Comparison of ENCODE assay signal across 11 cellular contexts in genomic region chr16:69412287-69412686, GRCh38.
"Had no signal": no experiment of that assay in that cellular context is flagged by ENCODE, and none has a peak within 500 bp of the region (broad histone marks: within the 10 kb centered on the region; RNA-seq: fewer than 3 reads in every experiment).

No MANE protein-coding gene starts in this region.

- H3K36me3 ChIP-seq: ovary had no signal

- H3K9me3 ChIP-seq: ovary had no signal

- DNase-seq: activated CD4-positive, alpha-beta memory T cell treated with anti-CD3 and anti-CD28 coated beads for 36 hours; activated CD4-positive, alpha-beta T cell treated with anti-CD3 and anti-CD28 coated beads for 1 hour; activated CD8-positive, alpha-beta memory T cell treated with anti-CD3 and anti-CD28 coated beads, Interleukin-2, amount 50 U/mL, for 4 hours; activated naive CD4-positive, alpha-beta T cell; nephron progenitor cell; ovary; stimulated activated CD4-positive, alpha-beta T cell treated with anti-CD3 and anti-CD28 coated beads, Interleukin-15, amount 100 ng/mL, for 24 hours; T-cell; T1000 had no signal

- ATAC-seq: left colon, T-cell had no signal

- H3K4me3 ChIP-seq: lung, ovary had no signal

- H3K27me3 ChIP-seq: ovary had no signal
